ENCODE assay signal across 29 cellular contexts in genomic region chr1:200103961-200104583, GRCh38.
"Had no signal": no experiment of that assay in that cellular context is flagged by ENCODE, and none has a peak within 500 bp of the region (broad histone marks: within the 10 kb centered on the region; RNA-seq: fewer than 3 reads in every experiment).

No MANE protein-coding gene starts in this region.

- FAIRE-seq: astrocyte, endometrium, kidney had no signal

- H3K4me3 ChIP-seq: gastrocnemius medialis, left lung, ovary, prostate gland, tibial nerve had no signal

- H3K27ac ChIP-seq: brain microvascular endothelial cell, gastrocnemius medialis, left lung, ovary, prostate gland, tibial nerve had no signal

- ATAC-seq: gastrocnemius medialis, left lung, WTC11 had no signal

- H3K36me3 ChIP-seq: brain microvascular endothelial cell, gastrocnemius medialis, left lung, ovary, prostate gland, tibial nerve had no signal

- DNase-seq: activated CD4-positive, alpha-beta memory T cell treated with anti-CD3 and anti-CD28 coated beads, Interleukin-2, amount 10 ng/mL, durations not matched to agents 7 days and 5 days; activated CD4-positive, alpha-beta T cell treated with anti-CD3 and anti-CD28 coated beads for 1 hour; activated CD4-positive, alpha-beta T cell treated with anti-CD3 and anti-CD28 coated beads, Interleukin-2, amount 10 ng/mL, durations not matched to agents 7 days and 5 days; activated CD8-positive, alpha-beta memory T cell treated with anti-CD3 and anti-CD28 coated beads, Interleukin-2, amount 50 U/mL, for 48 hours; activated gamma-delta T cell treated with Interleukin-2 at 50 U/mL for 16 hours; activated naive CD4-positive, alpha-beta T cell treated with anti-CD3 and anti-CD28 coated beads, Interleukin-2, amount 50 U/mL, for 16 hours; activated T-cell treated with anti-CD3 and anti-CD28 coated beads, Interleukin-2, amount 50 U/mL, for 24 hours; amniotic stem cell; brain microvascular endothelial cell; caudate nucleus; effector CD8-positive, alpha-beta T cell; gastrocnemius medialis; glutamatergic neuron; immature natural killer cell; kidney; left lung; mammary epithelial cell; naive B cell; nephron progenitor cell; ovary; retina; stimulated activated CD4-positive, alpha-beta T cell treated with anti-CD3 and anti-CD28 coated beads, Interleukin-15, amount 100 ng/mL, for 24 hours; stimulated activated naive CD4-positive, alpha-beta T cell treated with Interleukin-2 at 50 U/mL for 16 hours; T-helper 2 cell had no signal

- H3K9me3 ChIP-seq: gastrocnemius medialis, left lung, ovary, prostate gland, tibial nerve had no signal

- H3K4me1 ChIP-seq: gastrocnemius medialis, left lung, prostate gland had no signal

- H3K27me3 ChIP-seq: brain microvascular endothelial cell, gastrocnemius medialis, left lung, ovary, tibial nerve had no signal
